In the genomic region with DNA sequence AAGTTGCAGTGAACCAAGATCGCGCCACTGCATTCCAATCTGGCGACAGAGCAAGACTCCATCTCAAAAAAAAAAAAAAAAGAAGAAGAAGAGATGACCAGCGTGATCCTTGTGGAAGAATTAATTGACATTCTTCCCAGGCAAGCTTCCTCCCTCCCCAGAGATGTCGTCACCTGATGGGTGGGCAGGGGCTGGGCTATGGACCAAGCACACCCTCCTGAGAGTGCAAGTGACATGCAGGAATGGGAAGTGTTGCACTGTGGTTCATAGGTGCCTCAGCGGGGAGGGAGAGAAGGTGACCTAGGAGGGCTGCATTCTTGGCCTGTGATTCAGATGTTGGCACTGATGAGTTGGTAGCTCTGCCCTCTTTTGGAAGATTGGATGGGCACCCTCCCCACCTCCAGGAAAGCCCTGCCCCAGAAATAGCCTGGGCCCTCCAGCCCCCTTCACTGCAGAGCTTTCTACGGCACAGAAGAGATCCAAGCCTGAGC, we compare ENCODE assay signal across 14 cellular contexts. TPM values are rescaled to one million over a fixed set of nuclear protein-coding genes. Genes with fewer than 3 reads are reported as not detected.
DNase-seq lines count a peak whose midpoint lies in the region; ATAC-seq, FAIRE-seq and TF ChIP-seq lines count a peak whose summit lies in the region.
"Had no signal": no experiment of that assay in that cellular context is flagged by ENCODE, and none has a peak within 500 bp of the region (broad histone marks: within the 10 kb centered on the region; RNA-seq: fewer than 3 reads in every experiment).

No MANE protein-coding gene starts in this region.

- no peak for DNase-seq in activated T-cell treated with anti-CD3 and anti-CD28 coated beads, Interleukin-2, amount 50 U/mL, for 24 hours
- no peak for DNase-seq in activated T-cell treated with anti-CD3 and anti-CD28 coated beads, Interleukin-2, amount 50 U/mL, for 1 hour
- DNase-seq in astrocyte (ENCODE audit: low read depth) = peak; percentile 41
- peak; percentile 71 for DNase-seq in left ventricle myocardium superior
- no peak for DNase-seq in activated CD8-positive, alpha-beta memory T cell treated with anti-CD3 and anti-CD28 coated beads, Interleukin-2, amount 10 ng/mL, durations not matched to agents 7 days and 5 days
- no peak for DNase-seq in AG08395 (ENCODE audit: low spot score)
- no peak for DNase-seq in GM13977 (ENCODE audit: low spot score)
- no peak for DNase-seq in activated CD4-positive, alpha-beta memory T cell treated with anti-CD3 and anti-CD28 coated beads, Interleukin-2, amount 10 ng/mL, durations not matched to agents 7 days and 5 days
- DNase-seq: NCI-H1048; NCI-H510A; stimulated activated CD4-positive, alpha-beta T cell treated with anti-CD3 and anti-CD28 coated beads, Interleukin-4, amount 100 ng/mL, for 4 hours; stomach had no signal

- no peak overlapping the region for H2AFZ ChIP-seq in astrocyte (ENCODE audit: low read depth, low read length)
- H2AFZ ChIP-seq: parathyroid adenoma had no signal

- peak; percentile 90 for ATAC-seq in left ventricle myocardium superior
- ATAC-seq in activated CD8-positive, alpha-beta memory T cell treated with anti-CD3 and anti-CD28 coated beads, Interleukin-2, amount 10 ng/mL, durations not matched to agents 7 days and 5 days = no peak

- H3K9ac ChIP-seq in astrocyte (ENCODE audit: low read length) = no peak overlapping the region
- H3K9ac ChIP-seq: parathyroid adenoma had no signal

- H3K27ac Mint-ChIP-seq in activated T-cell treated with anti-CD3 and anti-CD28 coated beads, Interleukin-2, amount 50 U/mL, for 24 hours = peak overlapping the region; percentile 63
- peak overlapping the region; percentile 34 for H3K27ac Mint-ChIP-seq in astrocyte (ENCODE audit: unreplicated experiment)
- no peak overlapping the region for H3K27ac Mint-ChIP-seq in activated CD8-positive, alpha-beta memory T cell treated with anti-CD3 and anti-CD28 coated beads, Interleukin-2, amount 10 ng/mL, durations not matched to agents 7 days and 5 days
- H3K27ac Mint-ChIP-seq in activated CD4-positive, alpha-beta memory T cell treated with anti-CD3 and anti-CD28 coated beads, Interleukin-2, amount 10 ng/mL, durations not matched to agents 7 days and 5 days = no peak overlapping the region

- no peak for FAIRE-seq in astrocyte (lab: Jason Lieb, UNC)

- POLR2A ChIA-PET in activated CD4-positive, alpha-beta memory T cell treated with anti-CD3 and anti-CD28 coated beads, Interleukin-2, amount 10 ng/mL, durations not matched to agents 7 days and 5 days (lab: Charles Lee) = interaction anchor here (1.2 kb wide), 2 partner anchors 11 to 125 kb away, joined by 3 to 5 read pairs; no protein-coding TSS in a partner anchor

- no peaks in the 10 kb centered on the region for H3K9me3 ChIP-seq in astrocyte (ENCODE audit: insufficient read depth, low read depth, low read length)
- H3K9me3 ChIP-seq: stomach had no signal

- no peaks in the 10 kb centered on the region for H3K79me2 ChIP-seq in astrocyte (ENCODE audit: insufficient read depth, low read length)
- H3K79me2 ChIP-seq: parathyroid adenoma had no signal

- H3K9me3 Mint-ChIP-seq in activated T-cell treated with anti-CD3 and anti-CD28 coated beads, Interleukin-2, amount 50 U/mL, for 24 hours = no peaks in the 10 kb centered on the region
- H3K9me3 Mint-ChIP-seq in astrocyte (ENCODE audit: unreplicated experiment) = no peaks in the 10 kb centered on the region
- H3K9me3 Mint-ChIP-seq in activated CD8-positive, alpha-beta memory T cell treated with anti-CD3 and anti-CD28 coated beads, Interleukin-2, amount 10 ng/mL, durations not matched to agents 7 days and 5 days (ENCODE audit: low read depth) = no peaks in the 10 kb centered on the region
- H3K9me3 Mint-ChIP-seq in activated CD4-positive, alpha-beta memory T cell treated with anti-CD3 and anti-CD28 coated beads, Interleukin-2, amount 10 ng/mL, durations not matched to agents 7 days and 5 days = no peaks in the 10 kb centered on the region

- H3K4me1 Mint-ChIP-seq in activated T-cell treated with anti-CD3 and anti-CD28 coated beads, Interleukin-2, amount 50 U/mL, for 24 hours (ENCODE audit: low read depth) = no peaks in the 10 kb centered on the region
- H3K4me1 Mint-ChIP-seq in astrocyte (ENCODE audit: low read depth, unreplicated experiment) = peaks cover 3% of the 10 kb centered on the region
- H3K4me1 Mint-ChIP-seq in activated CD8-positive, alpha-beta memory T cell treated with anti-CD3 and anti-CD28 coated beads, Interleukin-2, amount 10 ng/mL, durations not matched to agents 7 days and 5 days = no peaks in the 10 kb centered on the region
- no peaks in the 10 kb centered on the region for H3K4me1 Mint-ChIP-seq in activated CD4-positive, alpha-beta memory T cell treated with anti-CD3 and anti-CD28 coated beads, Interleukin-2, amount 10 ng/mL, durations not matched to agents 7 days and 5 days

- intact Hi-C loops in left ventricle myocardium superior (cut with micrococcal nuclease) = no loop called here

- no peaks in the 10 kb centered on the region for H3K27me3 Mint-ChIP-seq in activated T-cell treated with anti-CD3 and anti-CD28 coated beads, Interleukin-2, amount 50 U/mL, for 24 hours
- H3K27me3 Mint-ChIP-seq in astrocyte (ENCODE audit: low read depth, unreplicated experiment) = peaks cover 14% of the 10 kb centered on the region
- no peaks in the 10 kb centered on the region for H3K27me3 Mint-ChIP-seq in activated CD8-positive, alpha-beta memory T cell treated with anti-CD3 and anti-CD28 coated beads, Interleukin-2, amount 10 ng/mL, durations not matched to agents 7 days and 5 days
- no peaks in the 10 kb centered on the region for H3K27me3 Mint-ChIP-seq in activated CD4-positive, alpha-beta memory T cell treated with anti-CD3 and anti-CD28 coated beads, Interleukin-2, amount 10 ng/mL, durations not matched to agents 7 days and 5 days

- in situ Hi-C loops in GM13977 (cut with MboI; ENCODE audit: low pct_unique_long_range_greater_than_20kb, low sequenced_read_pairs, unreplicated experiment) = no loop called here

- no peak overlapping the region for H3K27ac ChIP-seq in astrocyte (ENCODE audit: low read depth, low read length)
- H3K27ac ChIP-seq: 22Rv1, parathyroid adenoma, stomach had no signal

- H3K4me2 ChIP-seq in astrocyte (ENCODE audit: low read length) = no peak overlapping the region

- no peaks in the 10 kb centered on the region for H3K36me3 ChIP-seq in astrocyte (ENCODE audit: insufficient read depth, low read length)

- H3K27me3 ChIP-seq in astrocyte (ENCODE audit: insufficient read depth, low read length) = no peaks in the 10 kb centered on the region
- H3K27me3 ChIP-seq: stomach had no signal

- H3K36me3 Mint-ChIP-seq in activated T-cell treated with anti-CD3 and anti-CD28 coated beads, Interleukin-2, amount 50 U/mL, for 24 hours (ENCODE audit: low read depth) = peaks cover 18% of the 10 kb centered on the region
- H3K36me3 Mint-ChIP-seq in astrocyte (ENCODE audit: low read depth, unreplicated experiment) = peaks cover 1% of the 10 kb centered on the region
- H3K36me3 Mint-ChIP-seq in activated CD8-positive, alpha-beta memory T cell treated with anti-CD3 and anti-CD28 coated beads, Interleukin-2, amount 10 ng/mL, durations not matched to agents 7 days and 5 days = no peaks in the 10 kb centered on the region
- peaks cover 4% of the 10 kb centered on the region for H3K36me3 Mint-ChIP-seq in activated CD4-positive, alpha-beta memory T cell treated with anti-CD3 and anti-CD28 coated beads, Interleukin-2, amount 10 ng/mL, durations not matched to agents 7 days and 5 days (ENCODE audit: low read depth)

- TF ChIP-seq CTCF in astrocyte (IDR thresholded peaks at IDR 0.05; ENCODE audit: insufficient read depth, low read depth, low read length) (no peak), GM13977 (IDR thresholded peaks at IDR 0.05; ENCODE audit: extremely low read depth, insufficient read depth, missing control alignments) (no peak)

- H3K4me1 ChIP-seq in astrocyte (ENCODE audit: insufficient read depth, low read length) = peaks cover 5% of the 10 kb centered on the region
- H3K4me1 ChIP-seq: parathyroid adenoma had no signal

- H4K20me1 ChIP-seq in astrocyte (ENCODE audit: insufficient read depth, low read length) = no peaks in the 10 kb centered on the region

- CTCF ChIA-PET in activated CD8-positive, alpha-beta memory T cell treated with anti-CD3 and anti-CD28 coated beads, Interleukin-2, amount 10 ng/mL, durations not matched to agents 7 days and 5 days (lab: Charles Lee) = interaction anchor here (8.8 kb wide), 1 partner anchor 16 kb away, joined by 65 read pairs; no protein-coding TSS in a partner anchor
- CTCF ChIA-PET in activated CD4-positive, alpha-beta memory T cell treated with anti-CD3 and anti-CD28 coated beads, Interleukin-2, amount 10 ng/mL, durations not matched to agents 7 days and 5 days (lab: Charles Lee) = interaction anchor here (3.1 kb wide), 1 partner anchor 16 kb away, joined by 18 read pairs; no protein-coding TSS in a partner anchor

- no peak overlapping the region for H3K4me3 Mint-ChIP-seq in activated T-cell treated with anti-CD3 and anti-CD28 coated beads, Interleukin-2, amount 50 U/mL, for 24 hours
- H3K4me3 Mint-ChIP-seq in astrocyte (ENCODE audit: unreplicated experiment) = peak overlapping the region; percentile 40
- no peak overlapping the region for H3K4me3 Mint-ChIP-seq in activated CD8-positive, alpha-beta memory T cell treated with anti-CD3 and anti-CD28 coated beads, Interleukin-2, amount 10 ng/mL, durations not matched to agents 7 days and 5 days
- no peak overlapping the region for H3K4me3 Mint-ChIP-seq in activated CD4-positive, alpha-beta memory T cell treated with anti-CD3 and anti-CD28 coated beads, Interleukin-2, amount 10 ng/mL, durations not matched to agents 7 days and 5 days

- no peak overlapping the region for H3K4me3 ChIP-seq in astrocyte (ENCODE audit: insufficient read depth, low read depth, low read length)
- H3K4me3 ChIP-seq: stomach had no signal

RNA-seq across cellular contexts. Expression of gene TAF8, which starts 37.8 kb away (rescaled TPM):
- total RNA-seq in astrocyte (13.6 and 14.8 TPM in 2 replicates), left ventricle myocardium superior (32.2 TPM)
- 10 to 100 TPM; 50.9 to 53.2 TPM for total RNA-seq in activated CD8-positive, alpha-beta memory T cell treated with anti-CD3 and anti-CD28 coated beads, Interleukin-2, amount 10 ng/mL, durations not matched to agents 7 days and 5 days
- total RNA-seq in activated CD4-positive, alpha-beta memory T cell treated with anti-CD3 and anti-CD28 coated beads, Interleukin-2, amount 10 ng/mL, durations not matched to agents 7 days and 5 days = 10 to 100 TPM; 48.0 to 55.1 TPM

RNA-seq across cellular contexts. Expression of gene C6orf132, which starts 54.3 kb away (rescaled TPM):
- 3.3 and 5.3 TPM in 2 replicates for total RNA-seq in astrocyte
- 2.2 TPM for total RNA-seq in left ventricle myocardium superior
- total RNA-seq in activated CD8-positive, alpha-beta memory T cell treated with anti-CD3 and anti-CD28 coated beads, Interleukin-2, amount 10 ng/mL, durations not matched to agents 7 days and 5 days = under 1 TPM; 0.16 to 0.18 TPM
- under 1 TPM; 0.05 to 0.10 TPM for total RNA-seq in activated CD4-positive, alpha-beta memory T cell treated with anti-CD3 and anti-CD28 coated beads, Interleukin-2, amount 10 ng/mL, durations not matched to agents 7 days and 5 days

Comparison
In these comparisons a context has a peak if more than half of its experiments do, and no peak if none do; other contexts are left out.
1. DNase-seq: peak in astrocyte (single experiment) and left ventricle myocardium superior (single experiment); none in activated T-cell treated with anti-CD3 and anti-CD28 coated beads, Interleukin-2, amount 50 U/mL, for 24 hours (single experiment), activated T-cell treated with anti-CD3 and anti-CD28 coated beads, Interleukin-2, amount 50 U/mL, for 1 hour (single experiment), activated CD8-positive, alpha-beta memory T cell treated with anti-CD3 and anti-CD28 coated beads, Interleukin-2, amount 10 ng/mL, durations not matched to agents 7 days and 5 days (single experiment), AG08395 (single experiment), GM13977 (single experiment) and activated CD4-positive, alpha-beta memory T cell treated with anti-CD3 and anti-CD28 coated beads, Interleukin-2, amount 10 ng/mL, durations not matched to agents 7 days and 5 days (single experiment).
2. H3K27ac Mint-ChIP-seq: peak in activated T-cell treated with anti-CD3 and anti-CD28 coated beads, Interleukin-2, amount 50 U/mL, for 24 hours (single experiment) and astrocyte (single experiment); none in activated CD8-positive, alpha-beta memory T cell treated with anti-CD3 and anti-CD28 coated beads, Interleukin-2, amount 10 ng/mL, durations not matched to agents 7 days and 5 days (single experiment) and activated CD4-positive, alpha-beta memory T cell treated with anti-CD3 and anti-CD28 coated beads, Interleukin-2, amount 10 ng/mL, durations not matched to agents 7 days and 5 days (single experiment).